ENCODE assay signal across 13 cellular contexts in the genomic region with DNA sequence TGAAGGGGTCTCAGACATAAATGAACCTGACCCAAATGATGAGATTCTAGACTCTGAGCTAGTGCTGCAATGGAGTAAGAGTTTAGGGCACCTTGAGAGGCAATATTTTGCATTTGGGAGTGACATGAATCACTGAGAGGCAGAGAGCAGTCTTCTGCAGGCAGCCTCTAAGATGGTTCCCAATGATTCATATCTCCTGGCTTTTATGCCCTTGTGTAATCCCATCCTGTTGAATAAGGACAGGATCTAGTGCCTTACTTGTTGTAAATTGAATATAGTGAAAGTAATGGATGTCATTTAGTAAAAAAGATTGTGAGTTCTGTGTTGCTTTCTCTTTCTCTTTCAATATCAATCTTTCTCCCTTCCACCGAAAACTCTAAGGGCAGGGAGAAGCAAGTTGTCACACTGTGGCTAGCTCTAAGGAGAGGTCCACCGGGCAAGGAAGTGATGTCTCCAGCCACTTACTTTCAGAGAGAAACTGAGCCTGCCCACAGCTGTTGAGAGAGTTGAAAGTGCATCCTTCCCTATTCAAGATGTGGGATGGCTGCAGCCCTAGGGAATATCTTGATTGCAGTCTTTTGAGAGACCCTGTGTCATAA.
DNase-seq lines count a peak whose midpoint lies in the region; ATAC-seq and TF ChIP-seq lines count a peak whose summit lies in the region.
"Had no signal": no experiment of that assay in that cellular context is flagged by ENCODE, and none has a peak within 500 bp of the region (broad histone marks: within the 10 kb centered on the region; RNA-seq: fewer than 3 reads in every experiment).

No MANE protein-coding gene starts in this region.

- H3K36me3 Mint-ChIP-seq in activated B cell treated with CpG ODN at 0.5 μM for 24 hours (ENCODE audit: low read depth) = peaks cover 6% of the 10 kb centered on the region

- no peaks in the 10 kb centered on the region for H3K36me3 ChIP-seq in heart right ventricle
- H3K36me3 ChIP-seq in left ventricle myocardium inferior = no peaks in the 10 kb centered on the region
- H3K36me3 ChIP-seq in upper lobe of right lung = no peaks in the 10 kb centered on the region
- no peaks in the 10 kb centered on the region for H3K36me3 ChIP-seq in esophagus muscularis mucosa
- H3K36me3 ChIP-seq: left lung had no signal

- H3K27ac Mint-ChIP-seq in activated B cell treated with CpG ODN at 0.5 μM for 24 hours = peak overlapping the region; percentile 6

- no peak overlapping the region for H3K4me3 ChIP-seq in heart right ventricle
- H3K4me3 ChIP-seq in left ventricle myocardium inferior = no peak overlapping the region
- no peak overlapping the region for H3K4me3 ChIP-seq in upper lobe of right lung
- no peak overlapping the region for H3K4me3 ChIP-seq in esophagus muscularis mucosa
- H3K4me3 ChIP-seq: left lung had no signal

- H3K9me3 ChIP-seq in heart right ventricle (peaks cover 0 to 23% (median 9%) of the 10 kb centered on the region in 11 donors), left ventricle myocardium inferior (replicated peaks) (peaks cover 21% of the 10 kb centered on the region), upper lobe of right lung (peaks cover 7% of the 10 kb centered on the region), esophagus muscularis mucosa (peaks cover 0 to 10% (median 8%) of the 10 kb centered on the region in 4 donors)

- H3K27me3 ChIP-seq in heart right ventricle (no peaks in the 10 kb centered on the region), left ventricle myocardium inferior (ENCODE audit: low read depth) (no peaks in the 10 kb centered on the region), upper lobe of right lung (no peaks in the 10 kb centered on the region), esophagus muscularis mucosa (no peaks in the 10 kb centered on the region)
- H3K27me3 ChIP-seq: left lung had no signal

- H3K4me1 Mint-ChIP-seq in activated B cell treated with CpG ODN at 0.5 μM for 24 hours = peaks cover 9% of the 10 kb centered on the region

- TF ChIP-seq EP300 in esophagus muscularis mucosa (IDR thresholded peaks at IDR 0.05) = no peak

- peaks cover 19% of the 10 kb centered on the region for H3K9me3 Mint-ChIP-seq in activated B cell treated with CpG ODN at 0.5 μM for 24 hours

- CTCF ChIA-PET in activated B cell treated with CpG ODN at 0.5 μM for 24 hours (lab: Charles Lee) = no interaction called here

- POLR2A ChIA-PET in activated B cell treated with CpG ODN at 0.5 μM for 24 hours (lab: Charles Lee) = no interaction called here

- H3K4me1 ChIP-seq in heart right ventricle = peaks cover 0 to 33% (median 13%) of the 10 kb centered on the region in 9 donors
- H3K4me1 ChIP-seq in left ventricle myocardium inferior = peaks cover 10% of the 10 kb centered on the region
- peaks cover 4% of the 10 kb centered on the region for H3K4me1 ChIP-seq in upper lobe of right lung
- peaks cover 5 to 10% (median 6%) of the 10 kb centered on the region in 4 donors for H3K4me1 ChIP-seq in esophagus muscularis mucosa

- no peak overlapping the region for H3K4me3 Mint-ChIP-seq in activated B cell treated with CpG ODN at 0.5 μM for 24 hours

- WGBS in heart right ventricle, 2 donors = 60 to 79% methylated on average over 2 of the region's 2 CpGs
- 70% methylated on average over 2 of the region's 2 CpGs for WGBS in esophagus muscularis mucosa

- intact Hi-C loops in heart right ventricle (cut with DNase I) (no loop called here), Right ventricle myocardium superior (cut with DNase I) (no loop called here), activated B cell treated with CpG ODN at 0.5 μM for 24 hours (cut with micrococcal nuclease) (no loop called here), left ventricle myocardium inferior (cut with micrococcal nuclease) (no loop called here), upper lobe of right lung (cut with DNase I) (no loop called here), esophagus muscularis mucosa (cut with DNase I) (no loop called here)

- DNase-seq in heart right ventricle (no peak), Right ventricle myocardium superior (no peak), activated B cell treated with CpG ODN at 0.5 μM for 24 hours (no peak), left ventricle myocardium inferior (no peak), upper lobe of right lung (no peak), germinal center (ENCODE audit: low spot score) (no peak), esophagus muscularis mucosa (ENCODE audit: extremely low spot score) (no peak)
- no peak for DNase-seq in stimulated activated CD4-positive, alpha-beta T cell treated with anti-CD3 and anti-CD28 coated beads, Interleukin-12 subunit alpha, Interleukin-12 subunit beta, amount 100 ng/mL, for 4 hours
- DNase-seq: activated CD8-positive, alpha-beta memory T cell treated with anti-CD3 and anti-CD28 coated beads, Interleukin-2, amount 50 U/mL, for 48 hours; GOT3; left lung; NCI-H2081 had no signal

- ATAC-seq in heart right ventricle (peak in 6 of 8 donors; percentile 20 to 66 (median 36)), Right ventricle myocardium superior (ENCODE audit: poor library complexity) (no peak), activated B cell treated with CpG ODN at 0.5 μM for 24 hours (ENCODE audit: low read depth) (peak; percentile 34), upper lobe of right lung (no peak)
- ATAC-seq: left lung had no signal

- TF ChIP-seq CTCF in heart right ventricle (IDR thresholded peaks at IDR 0.05) (no peak), activated B cell treated with CpG ODN at 0.5 μM for 24 hours (IDR thresholded peaks at IDR 0.05) (no peak), left ventricle myocardium inferior (IDR thresholded peaks at IDR 0.05; ENCODE audit: borderline replicate concordance) (no peak), upper lobe of right lung (IDR thresholded peaks at IDR 0.05) (no peak), esophagus muscularis mucosa (IDR thresholded peaks at IDR 0.05) (no peak)

- H3K27ac ChIP-seq in heart right ventricle (peak overlapping the region in 6 of 10 donors; percentile 20 to 61 (median 48)), left ventricle myocardium inferior (replicated peaks) (peak overlapping the region; percentile 33), upper lobe of right lung (peak overlapping the region; percentile 55), esophagus muscularis mucosa (replicated peaks in 1 of 4) (peak overlapping the region in 1 of 4 donors; percentile 8)
- H3K27ac ChIP-seq: HL-60 had no signal

- H3K27me3 Mint-ChIP-seq in activated B cell treated with CpG ODN at 0.5 μM for 24 hours = no peaks in the 10 kb centered on the region

- no peak for TF ChIP-seq POLR2A in esophagus muscularis mucosa (IDR thresholded peaks at IDR 0.05; ENCODE audit: low read depth)

Comparison
In these comparisons a context has a peak if more than half of its experiments do, and no peak if none do; other contexts are left out.
1. ATAC-seq: peak in heart right ventricle (6 of 8) and activated B cell treated with CpG ODN at 0.5 μM for 24 hours (single experiment); none in Right ventricle myocardium superior (single experiment) and upper lobe of right lung (single experiment).